Comparison of ENCODE assay signal across 33 cellular contexts in the genomic region with DNA sequence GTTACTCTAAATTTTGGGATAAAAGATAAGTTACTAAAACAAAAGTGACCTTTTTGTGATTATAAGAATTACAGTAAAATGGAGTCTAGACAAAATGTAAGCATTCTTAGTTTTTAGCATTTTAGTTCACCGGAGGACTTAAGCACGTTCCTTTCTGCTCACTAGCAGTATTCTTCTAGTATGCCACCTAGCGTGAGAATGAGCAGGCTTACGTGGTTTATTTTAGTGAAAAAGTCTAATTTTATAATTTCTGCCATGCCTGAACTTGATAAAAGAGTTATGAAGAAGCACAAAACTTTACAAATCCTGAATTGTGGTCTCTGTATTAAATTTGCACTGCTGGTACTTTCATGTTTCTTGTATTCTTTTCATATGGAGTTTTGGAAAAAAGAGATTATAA. TPM values are rescaled to one million over a fixed set of nuclear protein-coding genes. Genes with fewer than 3 reads are reported as not detected.
"Had no signal": no experiment of that assay in that cellular context is flagged by ENCODE, and none has a peak within 500 bp of the region (broad histone marks: within the 10 kb centered on the region; RNA-seq: fewer than 3 reads in every experiment).

No MANE protein-coding gene starts in this region.

- H3K79me2 ChIP-seq: parathyroid adenoma had no signal

- DNase-seq: hippocampal formation; kidney; left colon; left lung; lower lobe of right lung; mammary epithelial cell; mesenchymal stem cell; naive thymus-derived CD8-positive, alpha-beta T cell; occipital lobe; psoas muscle; right lobe of liver; stimulated activated CD4-positive, alpha-beta T cell treated with anti-CD3 and anti-CD28 coated beads, Interleukin-1b, Interleukin-23, amount 100 ng/mL, for 48 hours; stimulated activated CD4-positive, alpha-beta T cell treated with anti-CD3 and anti-CD28 coated beads, Interleukin-4, amount 100 ng/mL, for 1 hour; stimulated activated naive B cell treated with anti-CD40 and anti-IgM and Interleukin-4, amounts not matched to agents 10 μg/mL and 1 μg/mL and 100 μg/mL, for 72 hours; stimulated activated naive CD8-positive, alpha-beta T cell treated with anti-CD3 and anti-CD28 coated beads, Interleukin-15, Interleukin-2, amounts not matched to agents 100 U/mL and 50 U/mL, for 24 hours; stomach; testis; thyroid gland; transverse colon; upper lobe of left lung had no signal

- H3K4me3 ChIP-seq: left lung, lower lobe of right lung, psoas muscle, right atrium auricular region, right lobe of liver, smooth muscle cell, stomach, testis, thyroid gland, transverse colon, upper lobe of left lung, vagina had no signal

- H3K4me1 Mint-ChIP-seq: naive thymus-derived CD8-positive, alpha-beta T cell; nephron; stimulated activated naive B cell treated with anti-CD40 and anti-IgM and Interleukin-4, amounts not matched to agents 10 μg/mL and 1 μg/mL and 100 μg/mL, for 72 hours had no signal

- H3K9me3 ChIP-seq: left lung, lower lobe of right lung, neutrophil, psoas muscle, right atrium auricular region, right lobe of liver, stomach, testis, thyroid gland, transverse colon, upper lobe of left lung, vagina had no signal

- H3K27me3 ChIP-seq: left lung, right atrium auricular region, right lobe of liver, stomach, testis, thyroid gland, transverse colon, upper lobe of left lung, vagina had no signal

- H3K4me1 ChIP-seq: left lung, lower lobe of right lung, parathyroid adenoma, psoas muscle, right atrium auricular region, right lobe of liver, stomach, testis, thyroid gland, transverse colon, upper lobe of left lung, vagina had no signal

- H3K27ac Mint-ChIP-seq: naive thymus-derived CD8-positive, alpha-beta T cell; nephron; stimulated activated naive B cell treated with anti-CD40 and anti-IgM and Interleukin-4, amounts not matched to agents 10 μg/mL and 1 μg/mL and 100 μg/mL, for 72 hours had no signal

- H3K27ac ChIP-seq: left lung, lower lobe of right lung, neutrophil, parathyroid adenoma, psoas muscle, right atrium auricular region, right lobe of liver, stomach, testis, thyroid gland, transverse colon, upper lobe of left lung, vagina had no signal

- H2AFZ ChIP-seq: parathyroid adenoma had no signal

- H3K9me3 Mint-ChIP-seq: naive thymus-derived CD8-positive, alpha-beta T cell; nephron; neural crest cell; stimulated activated naive B cell treated with anti-CD40 and anti-IgM and Interleukin-4, amounts not matched to agents 10 μg/mL and 1 μg/mL and 100 μg/mL, for 72 hours had no signal

- H3K27me3 Mint-ChIP-seq: stimulated activated naive B cell treated with anti-CD40 and anti-IgM and Interleukin-4, amounts not matched to agents 10 μg/mL and 1 μg/mL and 100 μg/mL, for 72 hours had no signal

- H3K4me2 ChIP-seq: smooth muscle cell had no signal

- H3K4me3 Mint-ChIP-seq: naive thymus-derived CD8-positive, alpha-beta T cell; nephron; neural crest cell; stimulated activated naive B cell treated with anti-CD40 and anti-IgM and Interleukin-4, amounts not matched to agents 10 μg/mL and 1 μg/mL and 100 μg/mL, for 72 hours had no signal

- H3K36me3 ChIP-seq: left lung, lower lobe of right lung, neutrophil, right atrium auricular region, right lobe of liver, thyroid gland, upper lobe of left lung, vagina had no signal

- ATAC-seq: left colon; left lung; lower lobe of right lung; naive thymus-derived CD8-positive, alpha-beta T cell; psoas muscle; right lobe of liver; stimulated activated naive B cell treated with anti-CD40 and anti-IgM and Interleukin-4, amounts not matched to agents 10 μg/mL and 1 μg/mL and 100 μg/mL, for 72 hours; stimulated activated naive CD8-positive, alpha-beta T cell treated with anti-CD3 and anti-CD28 coated beads, Interleukin-15, Interleukin-2, amounts not matched to agents 100 U/mL and 50 U/mL, for 24 hours had no signal

- H3K9ac ChIP-seq: parathyroid adenoma had no signal

RNA-seq across cellular contexts. Expression of a gene that starts 12.6 kb away (rescaled TPM):
- total RNA-seq: kidney; left colon; mucosa of gallbladder; naive thymus-derived CD8-positive, alpha-beta T cell; osteocyte; posterior vena cava; psoas muscle; right atrium auricular region; right lobe of liver; skeletal muscle tissue; smooth muscle cell; stomach; thyroid gland; transverse colon; urinary bladder; vagina had no signal
- polyA plus RNA-seq: liver; naive thymus-derived CD8-positive, alpha-beta T cell; psoas muscle; urinary bladder had no signal
